ENCODE assay signal across 19 cellular contexts in genomic region chr3:152120606-152121291, GRCh38.
DNase-seq lines count a peak whose midpoint lies in the region; ATAC-seq and TF ChIP-seq lines count a peak whose summit lies in the region.
"Had no signal": no experiment of that assay in that cellular context is flagged by ENCODE, and none has a peak within 500 bp of the region (broad histone marks: within the 10 kb centered on the region; RNA-seq: fewer than 3 reads in every experiment).

No MANE protein-coding gene starts in this region.

- intact Hi-C loops in ascending aorta (cut with DNase I) (loop anchor here (5.0 kb wide), 1 partner anchor 37 kb away; no protein-coding TSS in a partner anchor), uterus (cut with DNase I; ENCODE audit: low total_unique reads) (no loop called here)

- H3K4me1 ChIP-seq in ascending aorta, result peaks cover 0 to 13% of the 10 kb centered on the region in 2 donors
- peaks cover 26% of the 10 kb centered on the region for H3K4me1 ChIP-seq in foreskin keratinocyte
- H3K4me1 ChIP-seq in uterus, result no peaks in the 10 kb centered on the region
- H3K4me1 ChIP-seq: BLaER1 treated with 17β-estradiol and CSF1 and Interleukin-3, amounts not matched to agents 10 nM and 100 nM; colonic mucosa had no signal

- peak overlapping the region; percentile 75 for H3K27ac ChIP-seq in ascending aorta
- H3K27ac ChIP-seq in foreskin keratinocyte, result no peak overlapping the region
- peak overlapping the region; percentile 75 to 90 for H3K27ac ChIP-seq in uterus
- H3K27ac ChIP-seq: BLaER1 treated with 17β-estradiol and CSF1 and Interleukin-3, amounts not matched to agents 10 nM and 100 nM; colonic mucosa; ovary; skin epidermis had no signal

- no peak for TF ChIP-seq CTCF in HFFc6 (IDR thresholded peaks at IDR 0.05)
- TF ChIP-seq CTCF in ascending aorta (IDR thresholded peaks at IDR 0.05), result no peak
- TF ChIP-seq CTCF in foreskin keratinocyte (conservative IDR thresholded peaks at IDR 0.05), result no peak
- TF ChIP-seq CTCF in uterus (IDR thresholded peaks at IDR 0.05), result no peak

- H3K9me3 ChIP-seq in ascending aorta (no peaks in the 10 kb centered on the region), uterus (no peaks in the 10 kb centered on the region)
- H3K9me3 ChIP-seq: BLaER1 treated with 17β-estradiol and CSF1 and Interleukin-3, amounts not matched to agents 10 nM and 100 nM; colonic mucosa; ovary had no signal

- peak overlapping the region; percentile 85 for H3K27ac Mint-ChIP-seq in HFFc6
- H3K27ac Mint-ChIP-seq: activated B cell treated with CpG ODN at 0.5 μM for 24 hours, T-helper 17 cell had no signal

- no peak overlapping the region for H3K4me3 ChIP-seq in ascending aorta
- no peak overlapping the region for H3K4me3 ChIP-seq in uterus
- H3K4me3 ChIP-seq: BLaER1 treated with 17β-estradiol and CSF1 and Interleukin-3, amounts not matched to agents 10 nM and 100 nM; colonic mucosa; ovary; skin epidermis had no signal

- peaks cover 2% of the 10 kb centered on the region; the same call in 1 of the 2 replicates for H3K9me3 Mint-ChIP-seq in HFFc6

- no peaks in the 10 kb centered on the region for H3K27me3 Mint-ChIP-seq in HFFc6 (ENCODE audit: insufficient read depth)
- H3K27me3 Mint-ChIP-seq: activated B cell treated with CpG ODN at 0.5 μM for 24 hours, T-helper 17 cell had no signal

- no peaks in the 10 kb centered on the region for H3K36me3 ChIP-seq in ascending aorta
- no peaks in the 10 kb centered on the region for H3K36me3 ChIP-seq in uterus
- H3K36me3 ChIP-seq: BLaER1 treated with 17β-estradiol and CSF1 and Interleukin-3, amounts not matched to agents 10 nM and 100 nM; colonic mucosa; ovary had no signal

- no peaks in the 10 kb centered on the region for H3K27me3 ChIP-seq in ascending aorta
- no peaks in the 10 kb centered on the region for H3K27me3 ChIP-seq in foreskin keratinocyte
- no peaks in the 10 kb centered on the region for H3K27me3 ChIP-seq in uterus
- H3K27me3 ChIP-seq: BLaER1 treated with 17β-estradiol and CSF1 and Interleukin-3, amounts not matched to agents 10 nM and 100 nM; colonic mucosa; ovary had no signal

- peak overlapping the region; percentile 60 for H3K4me3 Mint-ChIP-seq in HFFc6
- H3K4me3 Mint-ChIP-seq: activated B cell treated with CpG ODN at 0.5 μM for 24 hours; activated T-helper 17 cell treated with anti-CD3 and anti-CD28 coated beads, Interleukin-2, amount 50 U/mL, for 72 hours; T-helper 17 cell had no signal

- peak; percentile 72 for ATAC-seq in foreskin keratinocyte
- no peak for ATAC-seq in HG02763 (IDR thresholded peaks at IDR 0.05; ENCODE audit: unreplicated experiment)
- ATAC-seq: T-helper 17 cell had no signal

- TF ChIP-seq POLR2A in uterus (IDR thresholded peaks at IDR 0.05), result no peak

- H3K36me3 Mint-ChIP-seq in HFFc6 (ENCODE audit: low read depth), result peaks cover 15% of the 10 kb centered on the region; the same call in 1 of the 2 replicates

- H3K4me1 Mint-ChIP-seq in HFFc6 (ENCODE audit: low read depth), result peaks cover 65% of the 10 kb centered on the region
- H3K4me1 Mint-ChIP-seq: activated B cell treated with CpG ODN at 0.5 μM for 24 hours had no signal

- DNase-seq in HFFc6 (no peak), ascending aorta (ENCODE audit: low spot score in 2 of 2) (no peak), foreskin keratinocyte (peak in 1 of 2 donors; percentile 54), uterus (no peak), NCI-H1092 treated with DMSO at 0.1 percent for 48 hours (lab: John Stamatoyannopoulos, UW) (no peak)
- no peak for DNase-seq in stimulated activated CD4-positive, alpha-beta T cell treated with anti-CD3 and anti-CD28 coated beads, Interleukin-2, amount 100 ng/mL, for 48 hours
- DNase-seq: activated B cell treated with CpG ODN at 0.5 μM for 24 hours, colonic mucosa, GOT3, Karpas-422, NCI-H1417 treated with DMSO at 0.1 percent for 48 hours, NCI-H2171, NCI-H82, ovary, T-helper 17 cell had no signal
